In genomic region chr7:20193242-20193777, GRCh38 we compare ENCODE assay signal across 10 cellular contexts. TPM values are rescaled to one million over a fixed set of nuclear protein-coding genes. Genes with fewer than 3 reads are reported as not detected.
A peak's percentile ranks its signal among the peaks of the same experiment; 100 is the strongest.
DNase-seq lines count a peak whose midpoint lies in the region; ATAC-seq and TF ChIP-seq lines count a peak whose summit lies in the region.
"Had no signal": no experiment of that assay in that cellular context is flagged by ENCODE, and none has a peak within 500 bp of the region (broad histone marks: within the 10 kb centered on the region; RNA-seq: fewer than 3 reads in every experiment).

No MANE protein-coding gene starts in this region.

- peaks cover 0 to 4% of the 10 kb centered on the region in 2 donors for H3K4me1 Mint-ChIP-seq in natural killer cell treated with Interleukin-12 subunit alpha and Interleukin-12 subunit beta and Interleukin-15 and Interleukin-18, amount 100 ng/mL, for 72 hours (ENCODE audit: low read depth in 2 of 2)

- H3K9ac ChIP-seq in Karpas-422 (ENCODE audit: low read length), result peak overlapping the region; percentile 70

- H3K9me3 ChIP-seq in Karpas-422 (ENCODE audit: low read length) (0 out of 2 replicates have a peak, but pooled peaks cover 2% of the 10 kb centered on the region), upper lobe of right lung (peaks cover 5% of the 10 kb centered on the region)

- H3K79me2 ChIP-seq in Karpas-422 (ENCODE audit: low read length), result peaks cover 91% of the 10 kb centered on the region

- no peak overlapping the region for H2AFZ ChIP-seq in Karpas-422 (ENCODE audit: low read length)

- H3K36me3 ChIP-seq in Karpas-422 (ENCODE audit: insufficient read depth, low read length) (peaks cover 19% of the 10 kb centered on the region), upper lobe of right lung (no peaks in the 10 kb centered on the region)

- peak overlapping the region; percentile 71 for H3K4me2 ChIP-seq in Karpas-422 (ENCODE audit: low read depth, low read length, poor library complexity, severe bottlenecking)

- H3K27me3 Mint-ChIP-seq in natural killer cell treated with Interleukin-12 subunit alpha and Interleukin-12 subunit beta and Interleukin-15 and Interleukin-18, amount 100 ng/mL, for 72 hours, result no peaks in the 10 kb centered on the region

- ATAC-seq in HG02798 (IDR thresholded peaks at IDR 0.05; ENCODE audit: poor library complexity, unreplicated experiment), result peak; percentile 71
- peak; percentile 26 for ATAC-seq in upper lobe of right lung
- ATAC-seq in natural killer cell treated with Interleukin-12 subunit alpha and Interleukin-12 subunit beta and Interleukin-15 and Interleukin-18, amount 100 ng/mL, for 72 hours, result no peak

- peak overlapping the region; percentile 92 for H3K27ac ChIP-seq in Karpas-422 (ENCODE audit: low read length)
- peak overlapping the region; percentile 17 for H3K27ac ChIP-seq in upper lobe of right lung

- H3K4me3 Mint-ChIP-seq in natural killer cell treated with Interleukin-12 subunit alpha and Interleukin-12 subunit beta and Interleukin-15 and Interleukin-18, amount 100 ng/mL, for 72 hours, result no peak overlapping the region

- intact Hi-C loops in upper lobe of right lung (cut with DNase I), result no loop called here

- peaks cover 11% of the 10 kb centered on the region for H3K9me3 Mint-ChIP-seq in natural killer cell treated with Interleukin-12 subunit alpha and Interleukin-12 subunit beta and Interleukin-15 and Interleukin-18, amount 100 ng/mL, for 72 hours

- no peak for TF ChIP-seq CTCF in upper lobe of right lung (IDR thresholded peaks at IDR 0.05)

- H3K9me2 ChIP-seq in Karpas-422 (replicated peaks; ENCODE audit: insufficient read depth, low read length), result no peaks in the 10 kb centered on the region

- H4K20me1 ChIP-seq in Karpas-422 (ENCODE audit: insufficient read depth, low read depth, low read length), result no peaks in the 10 kb centered on the region

- H3K27ac Mint-ChIP-seq in natural killer cell treated with Interleukin-12 subunit alpha and Interleukin-12 subunit beta and Interleukin-15 and Interleukin-18, amount 100 ng/mL, for 72 hours, result no peak overlapping the region

- H3K4me3 ChIP-seq in Karpas-422 (ENCODE audit: low read length), result peak overlapping the region; percentile 61
- H3K4me3 ChIP-seq in upper lobe of right lung, result no peak overlapping the region

- H3K27me3 ChIP-seq in Karpas-422 (ENCODE audit: low read length) (no peaks in the 10 kb centered on the region), upper lobe of right lung (no peaks in the 10 kb centered on the region)

- DNase-seq in NOMO-1 treated with DMSO at 0.1 percent for 48 hours (lab: John Stamatoyannopoulos, UW; ENCODE audit: unreplicated experiment) (peak; percentile 28), NOMO-1 treated with dmso at 0.1 percent for 144 hours (lab: John Stamatoyannopoulos, UW; ENCODE audit: unreplicated experiment) (no peak), Karpas-422 (no peak), upper lobe of right lung (no peak), GM19238 (ENCODE audit: insufficient read length, low spot score) (no peak)
- DNase-seq in activated CD4-positive, alpha-beta T cell treated with anti-CD3 and anti-CD28 coated beads, Interleukin-2, amount 50 U/mL, for 4 hours, result no peak
- DNase-seq in natural killer cell treated with Interleukin-12 subunit alpha and Interleukin-12 subunit beta and Interleukin-15 and Interleukin-18, amount 100 ng/mL, for 72 hours (ENCODE audit: low spot score), result no peak
- DNase-seq: 8988T had no signal

- H3K4me1 ChIP-seq in Karpas-422 (ENCODE audit: low read length), result peaks cover 67% of the 10 kb centered on the region
- no peaks in the 10 kb centered on the region for H3K4me1 ChIP-seq in upper lobe of right lung

- peaks cover 12% of the 10 kb centered on the region for H3K36me3 Mint-ChIP-seq in natural killer cell treated with Interleukin-12 subunit alpha and Interleukin-12 subunit beta and Interleukin-15 and Interleukin-18, amount 100 ng/mL, for 72 hours

RNA-seq across cellular contexts. Expression of gene MACC1, which starts 23.9 kb away (rescaled TPM):
- 30.4 and 49.9 TPM in 2 replicates for total RNA-seq in Karpas-422 (2014; rRNA removed; shearing (Covaris generic); ENCODE audit: low replicate concordance)
- 22.1 TPM for total RNA-seq in upper lobe of right lung
- 1 to 10 TPM; 2.6 to 5.5 TPM for total RNA-seq in natural killer cell treated with Interleukin-12 subunit alpha and Interleukin-12 subunit beta and Interleukin-15 and Interleukin-18, amount 100 ng/mL, for 72 hours
- total RNA-seq: osteocyte had no signal

Comparison
In these comparisons a context has a peak if more than half of its experiments do, and no peak if none do; other contexts are left out.
1. ATAC-seq: peak in HG02798 (single experiment) and upper lobe of right lung (single experiment); none in natural killer cell treated with Interleukin-12 subunit alpha and Interleukin-12 subunit beta and Interleukin-15 and Interleukin-18, amount 100 ng/mL, for 72 hours (0 of 2).